In genomic region chr20:37202267-37202943, GRCh38 we compare ENCODE assay signal across 2 cellular contexts.
A peak's percentile ranks its signal among the peaks of the same experiment; 100 is the strongest.
TF ChIP-seq lines count a peak whose summit lies in the region.

No MANE protein-coding gene starts in this region.

TF ChIP-seq in IMR-90, 13 proteins besides CTCF, POLR2A, EP300 and RAD21 (continued from another document):
- TF ChIP-seq, protein P1, sequence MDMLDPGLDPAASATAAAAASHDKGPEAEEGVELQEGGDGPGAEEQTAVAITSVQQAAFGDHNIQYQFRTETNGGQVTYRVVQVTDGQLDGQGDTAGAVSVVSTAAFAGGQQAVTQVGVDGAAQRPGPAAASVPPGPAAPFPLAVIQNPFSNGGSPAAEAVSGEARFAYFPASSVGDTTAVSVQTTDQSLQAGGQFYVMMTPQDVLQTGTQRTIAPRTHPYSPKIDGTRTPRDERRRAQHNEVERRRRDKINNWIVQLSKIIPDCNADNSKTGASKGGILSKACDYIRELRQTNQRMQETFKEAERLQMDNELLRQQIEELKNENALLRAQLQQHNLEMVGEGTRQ (IDR thresholded peaks at IDR 0.05; ENCODE audit: low read depth, low read length) = no peak
- TF ChIP-seq MXI1 (IDR thresholded peaks at IDR 0.05; ENCODE audit: borderline replicate concordance, low read depth, low read length) (0 out of 2 replicates have a peak, but pooled peaks have one; percentile 29), SMC3 (IDR thresholded peaks at IDR 0.05; ENCODE audit: low read depth, low read length) (peak; percentile 66), BHLHE40 (IDR thresholded peaks at IDR 0.05; ENCODE audit: low read depth, low read length) (peak; percentile 54; the same call in 1 of the 2 replicates), RCOR1 (IDR thresholded peaks at IDR 0.05; ENCODE audit: insufficient replicate concordance, low read length) (no peak)
TF ChIP-seq in IMR-90: peak in this region for 7.

TF ChIP-seq in neural cell, 6 proteins besides CTCF, POLR2A, EP300 and RAD21 (continued from another document):
- TF ChIP-seq, protein P2, sequence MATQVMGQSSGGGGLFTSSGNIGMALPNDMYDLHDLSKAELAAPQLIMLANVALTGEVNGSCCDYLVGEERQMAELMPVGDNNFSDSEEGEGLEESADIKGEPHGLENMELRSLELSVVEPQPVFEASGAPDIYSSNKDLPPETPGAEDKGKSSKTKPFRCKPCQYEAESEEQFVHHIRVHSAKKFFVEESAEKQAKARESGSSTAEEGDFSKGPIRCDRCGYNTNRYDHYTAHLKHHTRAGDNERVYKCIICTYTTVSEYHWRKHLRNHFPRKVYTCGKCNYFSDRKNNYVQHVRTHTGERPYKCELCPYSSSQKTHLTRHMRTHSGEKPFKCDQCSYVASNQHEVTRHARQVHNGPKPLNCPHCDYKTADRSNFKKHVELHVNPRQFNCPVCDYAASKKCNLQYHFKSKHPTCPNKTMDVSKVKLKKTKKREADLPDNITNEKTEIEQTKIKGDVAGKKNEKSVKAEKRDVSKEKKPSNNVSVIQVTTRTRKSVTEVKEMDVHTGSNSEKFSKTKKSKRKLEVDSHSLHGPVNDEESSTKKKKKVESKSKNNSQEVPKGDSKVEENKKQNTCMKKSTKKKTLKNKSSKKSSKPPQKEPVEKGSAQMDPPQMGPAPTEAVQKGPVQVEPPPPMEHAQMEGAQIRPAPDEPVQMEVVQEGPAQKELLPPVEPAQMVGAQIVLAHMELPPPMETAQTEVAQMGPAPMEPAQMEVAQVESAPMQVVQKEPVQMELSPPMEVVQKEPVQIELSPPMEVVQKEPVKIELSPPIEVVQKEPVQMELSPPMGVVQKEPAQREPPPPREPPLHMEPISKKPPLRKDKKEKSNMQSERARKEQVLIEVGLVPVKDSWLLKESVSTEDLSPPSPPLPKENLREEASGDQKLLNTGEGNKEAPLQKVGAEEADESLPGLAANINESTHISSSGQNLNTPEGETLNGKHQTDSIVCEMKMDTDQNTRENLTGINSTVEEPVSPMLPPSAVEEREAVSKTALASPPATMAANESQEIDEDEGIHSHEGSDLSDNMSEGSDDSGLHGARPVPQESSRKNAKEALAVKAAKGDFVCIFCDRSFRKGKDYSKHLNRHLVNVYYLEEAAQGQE (IDR thresholded peaks at IDR 0.05; ENCODE audit: borderline replicate concordance) = peak; percentile 91
